ENCODE assay signal across 15 cellular contexts in the genomic region with DNA sequence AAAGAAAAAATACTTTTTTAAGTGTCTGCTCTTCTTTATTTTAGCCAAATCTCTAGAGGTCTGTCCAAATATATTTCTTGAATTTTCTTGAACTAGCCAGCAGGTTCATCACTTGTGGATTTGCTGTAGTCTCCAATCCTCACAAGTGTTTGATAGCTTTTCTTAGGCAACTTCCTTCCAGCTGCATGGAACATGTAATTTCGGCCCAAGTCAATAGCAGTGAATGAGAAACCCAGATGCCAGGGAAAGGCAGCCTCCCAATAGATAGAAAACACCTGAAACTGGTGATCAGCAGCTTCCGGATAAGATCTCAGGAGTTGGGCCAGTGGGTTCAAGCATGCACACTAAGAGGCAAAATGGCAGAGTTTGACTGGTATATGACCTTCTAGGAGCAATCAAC. TPM values are rescaled to one million over a fixed set of nuclear protein-coding genes. Genes with fewer than 3 reads are reported as not detected.
A peak's percentile ranks its signal among the peaks of the same experiment; 100 is the strongest.
DNase-seq lines count a peak whose midpoint lies in the region; ATAC-seq and TF ChIP-seq lines count a peak whose summit lies in the region.
"Had no signal": no experiment of that assay in that cellular context is flagged by ENCODE, and none has a peak within 500 bp of the region (broad histone marks: within the 10 kb centered on the region; RNA-seq: fewer than 3 reads in every experiment).

No MANE protein-coding gene starts in this region.

- peak; percentile 59 for DNase-seq in activated CD4-positive, alpha-beta T cell treated with anti-CD3 and anti-CD28 coated beads, Interleukin-2, amount 10 ng/mL, durations not matched to agents 24 days and 14 days
- no peak for DNase-seq in activated CD4-positive, alpha-beta T cell treated with anti-CD3 and anti-CD28 coated beads, Interleukin-2, amount 50 U/mL, for 1 hour
- DNase-seq in NB4 (ENCODE audit: low read depth) (peak; percentile 70), AG08395 (ENCODE audit: low spot score) (no peak)
- DNase-seq in activated naive CD8-positive, alpha-beta T cell treated with anti-CD3 and anti-CD28 coated beads, Interleukin-2, amount 10 ng/mL, durations not matched to agents 7 days and 5 days: no peak
- no peak for DNase-seq in stimulated activated effector memory CD8-positive, alpha-beta T cell treated with anti-CD3 and anti-CD28 coated beads, Interleukin-12 subunit alpha, Interleukin-12 subunit beta, amount 100 ng/mL, for 72 hours (ENCODE audit: low spot score in 2 of 2)
- DNase-seq: DMS53, NCI-H1105, NCI-H748 treated with DMSO at 0.1 percent for 48 hours, substantia nigra had no signal

- H3K27me3 Mint-ChIP-seq in activated CD4-positive, alpha-beta T cell treated with anti-CD3 and anti-CD28 coated beads, Interleukin-2, amount 10 ng/mL, durations not matched to agents 24 days and 14 days: no peaks in the 10 kb centered on the region
- H3K27me3 Mint-ChIP-seq in activated naive CD8-positive, alpha-beta T cell treated with anti-CD3 and anti-CD28 coated beads, Interleukin-2, amount 10 ng/mL, durations not matched to agents 7 days and 5 days: no peaks in the 10 kb centered on the region

- H3K4me3 Mint-ChIP-seq in activated CD4-positive, alpha-beta T cell treated with anti-CD3 and anti-CD28 coated beads, Interleukin-2, amount 10 ng/mL, durations not matched to agents 24 days and 14 days: peak overlapping the region; percentile 47
- H3K4me3 Mint-ChIP-seq in activated naive CD8-positive, alpha-beta T cell treated with anti-CD3 and anti-CD28 coated beads, Interleukin-2, amount 10 ng/mL, durations not matched to agents 7 days and 5 days: peak overlapping the region; percentile 75
- no peak overlapping the region for H3K4me3 Mint-ChIP-seq in stimulated activated effector memory CD8-positive, alpha-beta T cell treated with anti-CD3 and anti-CD28 coated beads, Interleukin-12 subunit alpha, Interleukin-12 subunit beta, amount 100 ng/mL, for 72 hours

- H3K4me1 Mint-ChIP-seq in activated CD4-positive, alpha-beta T cell treated with anti-CD3 and anti-CD28 coated beads, Interleukin-2, amount 10 ng/mL, durations not matched to agents 24 days and 14 days: peaks cover 52% of the 10 kb centered on the region
- peaks cover 37% of the 10 kb centered on the region for H3K4me1 Mint-ChIP-seq in activated naive CD8-positive, alpha-beta T cell treated with anti-CD3 and anti-CD28 coated beads, Interleukin-2, amount 10 ng/mL, durations not matched to agents 7 days and 5 days
- peaks cover 39% of the 10 kb centered on the region for H3K4me1 Mint-ChIP-seq in stimulated activated effector memory CD8-positive, alpha-beta T cell treated with anti-CD3 and anti-CD28 coated beads, Interleukin-12 subunit alpha, Interleukin-12 subunit beta, amount 100 ng/mL, for 72 hours

- ATAC-seq in activated naive CD8-positive, alpha-beta T cell treated with anti-CD3 and anti-CD28 coated beads, Interleukin-2, amount 10 ng/mL, durations not matched to agents 7 days and 5 days (ENCODE audit: low read depth): no peak
- no peak for ATAC-seq in stimulated activated effector memory CD8-positive, alpha-beta T cell treated with anti-CD3 and anti-CD28 coated beads, Interleukin-12 subunit alpha, Interleukin-12 subunit beta, amount 100 ng/mL, for 72 hours
- ATAC-seq in GM21786 (IDR thresholded peaks at IDR 0.05; ENCODE audit: unreplicated experiment) (no peak), GM21723 (IDR thresholded peaks at IDR 0.05; ENCODE audit: unreplicated experiment) (no peak)

- H3K9me3 Mint-ChIP-seq in activated CD4-positive, alpha-beta T cell treated with anti-CD3 and anti-CD28 coated beads, Interleukin-2, amount 10 ng/mL, durations not matched to agents 24 days and 14 days: peaks cover 31% of the 10 kb centered on the region
- H3K9me3 Mint-ChIP-seq in activated naive CD8-positive, alpha-beta T cell treated with anti-CD3 and anti-CD28 coated beads, Interleukin-2, amount 10 ng/mL, durations not matched to agents 7 days and 5 days: peaks cover 15% of the 10 kb centered on the region
- no peaks in the 10 kb centered on the region for H3K9me3 Mint-ChIP-seq in stimulated activated effector memory CD8-positive, alpha-beta T cell treated with anti-CD3 and anti-CD28 coated beads, Interleukin-12 subunit alpha, Interleukin-12 subunit beta, amount 100 ng/mL, for 72 hours

- TF ChIP-seq POLR2A in NB4 (IDR thresholded peaks at IDR 0.05; ENCODE audit: extremely low read depth, insufficient read length): no peak

- POLR2A ChIA-PET in activated naive CD8-positive, alpha-beta T cell treated with anti-CD3 and anti-CD28 coated beads, Interleukin-2, amount 10 ng/mL, durations not matched to agents 7 days and 5 days (lab: Charles Lee): interaction anchor here (1.2 to 8.1 kb wide), 5 partner anchors 8 to 770 kb away, joined by 3 to 131 read pairs (median 8); partner anchors contain the start of gene RNASEH2B

- H3K36me3 Mint-ChIP-seq in activated CD4-positive, alpha-beta T cell treated with anti-CD3 and anti-CD28 coated beads, Interleukin-2, amount 10 ng/mL, durations not matched to agents 24 days and 14 days (ENCODE audit: low read depth): peaks cover 20% of the 10 kb centered on the region
- peaks cover 20% of the 10 kb centered on the region for H3K36me3 Mint-ChIP-seq in activated naive CD8-positive, alpha-beta T cell treated with anti-CD3 and anti-CD28 coated beads, Interleukin-2, amount 10 ng/mL, durations not matched to agents 7 days and 5 days
- no peaks in the 10 kb centered on the region for H3K36me3 Mint-ChIP-seq in stimulated activated effector memory CD8-positive, alpha-beta T cell treated with anti-CD3 and anti-CD28 coated beads, Interleukin-12 subunit alpha, Interleukin-12 subunit beta, amount 100 ng/mL, for 72 hours

- peak overlapping the region; percentile 86 for H3K27ac Mint-ChIP-seq in activated CD4-positive, alpha-beta T cell treated with anti-CD3 and anti-CD28 coated beads, Interleukin-2, amount 10 ng/mL, durations not matched to agents 24 days and 14 days
- H3K27ac Mint-ChIP-seq in activated naive CD8-positive, alpha-beta T cell treated with anti-CD3 and anti-CD28 coated beads, Interleukin-2, amount 10 ng/mL, durations not matched to agents 7 days and 5 days: peak overlapping the region; percentile 93
- H3K27ac Mint-ChIP-seq in stimulated activated effector memory CD8-positive, alpha-beta T cell treated with anti-CD3 and anti-CD28 coated beads, Interleukin-12 subunit alpha, Interleukin-12 subunit beta, amount 100 ng/mL, for 72 hours: peak overlapping the region; percentile 74

- intact Hi-C loops in activated CD4-positive, alpha-beta T cell treated with anti-CD3 and anti-CD28 coated beads, Interleukin-2, amount 10 ng/mL, durations not matched to agents 24 days and 14 days (cut with micrococcal nuclease): loop anchor here (5.0 kb wide), 4 partner anchors 62 to 897 kb away; partner anchors contain the start of gene TRIM13

- no peak for TF ChIP-seq CTCF in NB4 (IDR thresholded peaks at IDR 0.05; ENCODE audit: low read depth, low read length)

- no peak overlapping the region for H3K4me3 ChIP-seq in NB4 (ENCODE audit: low read depth, low read length)
- H3K4me3 ChIP-seq: lung had no signal

RNA-seq across cellular contexts. Expression of gene RNASEH2B, which starts 15.5 kb away (rescaled TPM):
- total RNA-seq in activated CD4-positive, alpha-beta T cell treated with anti-CD3 and anti-CD28 coated beads, Interleukin-2, amount 10 ng/mL, durations not matched to agents 24 days and 14 days: 57.9 and 61.0 TPM in 2 replicates
- total RNA-seq in activated naive CD8-positive, alpha-beta T cell treated with anti-CD3 and anti-CD28 coated beads, Interleukin-2, amount 10 ng/mL, durations not matched to agents 7 days and 5 days: 100 to 1,000 TPM; 101 to 103 TPM

RNA-seq across cellular contexts. Expression of gene DLEU7, which starts 50.5 kb away (rescaled TPM):
- total RNA-seq in activated CD4-positive, alpha-beta T cell treated with anti-CD3 and anti-CD28 coated beads, Interleukin-2, amount 10 ng/mL, durations not matched to agents 24 days and 14 days: not detected in 2 replicates
- not detected for total RNA-seq in activated naive CD8-positive, alpha-beta T cell treated with anti-CD3 and anti-CD28 coated beads, Interleukin-2, amount 10 ng/mL, durations not matched to agents 7 days and 5 days
- total RNA-seq: A673; T-helper 1 cell treated with Interleukin-12 subunit alpha and Interleukin-12 subunit beta and Interleukin-4 antibody, amounts not matched to agents 30 ng/mL and 1 ng/mL, for 36 hours had no signal

Comparison
In these comparisons a context has a peak if more than half of its experiments do, and no peak if none do; other contexts are left out.
1. DNase-seq: peak in activated CD4-positive, alpha-beta T cell treated with anti-CD3 and anti-CD28 coated beads, Interleukin-2, amount 10 ng/mL, durations not matched to agents 24 days and 14 days (single experiment) and NB4 (single experiment); none in activated CD4-positive, alpha-beta T cell treated with anti-CD3 and anti-CD28 coated beads, Interleukin-2, amount 50 U/mL, for 1 hour (single experiment), activated naive CD8-positive, alpha-beta T cell treated with anti-CD3 and anti-CD28 coated beads, Interleukin-2, amount 10 ng/mL, durations not matched to agents 7 days and 5 days (single experiment), stimulated activated effector memory CD8-positive, alpha-beta T cell treated with anti-CD3 and anti-CD28 coated beads, Interleukin-12 subunit alpha, Interleukin-12 subunit beta, amount 100 ng/mL, for 72 hours (0 of 2) and AG08395 (single experiment).
2. Peak in every context shown above with its lines, with median percentiles within 50 percentile points of each other: H3K27ac Mint-ChIP-seq.